Comparison of ENCODE assay signal across 1 cellular context in genomic region chr12:68411371-68411770, GRCh38.
TF ChIP-seq lines count a peak whose summit lies in the region.

No MANE protein-coding gene starts in this region.

TF ChIP-seq in H1, 55 proteins besides CTCF, POLR2A, EP300 and RAD21:
- TF ChIP-seq SAP30 (IDR thresholded peaks at IDR 0.05; ENCODE audit: insufficient read depth, insufficient replicate concordance, low read length) = no peak
- no peak for TF ChIP-seq EZH2 (IDR thresholded peaks at IDR 0.05; ENCODE audit: low read depth, low read length, severe bottlenecking)
- TF ChIP-seq JUND (IDR thresholded peaks at IDR 0.05; ENCODE audit: low read length) = no peak
- no peak for TF ChIP-seq SIN3A (conservative IDR thresholded peaks at IDR 0.05 in 1 of 2, IDR thresholded peaks at IDR 0.05 in 1 of 2; ENCODE audit: low read depth in 1 of 2, low read length in 2 of 2)
- TF ChIP-seq FOSL1 (IDR thresholded peaks at IDR 0.05; ENCODE audit: insufficient read depth, low read depth, low read length) = no peak
